11 cellular contexts compared by ENCODE assay signal in genomic region chr17:76524598-76525512, GRCh38. TPM values are rescaled to one million over a fixed set of nuclear protein-coding genes. Genes with fewer than 3 reads are reported as not detected.
DNase-seq lines count a peak whose midpoint lies in the region; ATAC-seq and TF ChIP-seq lines count a peak whose summit lies in the region.
"Had no signal": no experiment of that assay in that cellular context is flagged by ENCODE, and none has a peak within 500 bp of the region (broad histone marks: within the 10 kb centered on the region; RNA-seq: fewer than 3 reads in every experiment).

No MANE protein-coding gene starts in this region.

- ATAC-seq in RWPE2 (ENCODE audit: low read depth) (peak; percentile 37), GM18909 (IDR thresholded peaks at IDR 0.05; ENCODE audit: poor library complexity, unreplicated experiment) (no peak), HG02938 (IDR thresholded peaks at IDR 0.05; ENCODE audit: unreplicated experiment) (no peak), HG03469 (IDR thresholded peaks at IDR 0.05; ENCODE audit: unreplicated experiment) (no peak)

- H3K4me1 ChIP-seq in RWPE2 (ENCODE audit: insufficient read depth, poor library complexity, severe bottlenecking): peaks cover 36% of the 10 kb centered on the region
- H3K4me1 ChIP-seq in neuronal stem cell (ENCODE audit: control insufficient read depth in 2 of 2, insufficient read depth in 1 of 2, low read depth in 1 of 2, low read length in 2 of 2): peaks cover 16 to 18% of the 10 kb centered on the region in 2 donors

- no peak overlapping the region for H2BK15ac ChIP-seq in neuronal stem cell (ENCODE audit: low read length)

- peak overlapping the region; percentile 68 for H3K23ac ChIP-seq in neuronal stem cell (ENCODE audit: low read depth, low read length, poor library complexity)

- peak overlapping the region; percentile 47 for H3K27ac ChIP-seq in RWPE2 (ENCODE audit: poor library complexity, severe bottlenecking)
- H3K27ac ChIP-seq in neuronal stem cell (replicated peaks; ENCODE audit: low read length): no peak overlapping the region

- no peak overlapping the region for H3K27ac Mint-ChIP-seq in glutamatergic neuron (ENCODE audit: unreplicated experiment)

- H2BK5ac ChIP-seq in neuronal stem cell (ENCODE audit: low read length): no peak overlapping the region

- peak overlapping the region; percentile 65 for H2AK5ac ChIP-seq in neuronal stem cell (ENCODE audit: low read depth, low read length)

- H3K36me3 ChIP-seq in RWPE2 (ENCODE audit: low read depth) (no peaks in the 10 kb centered on the region), neuronal stem cell (replicated peaks in 1 of 2; ENCODE audit: control insufficient read depth in 2 of 2, insufficient read depth in 2 of 2, low read length in 2 of 2) (no peaks in the 10 kb centered on the region)

- peaks cover 7% of the 10 kb centered on the region for H3K4me1 Mint-ChIP-seq in glutamatergic neuron (ENCODE audit: low read depth, unreplicated experiment)

- H3K4me3 ChIP-seq in RWPE2 (ENCODE audit: severe bottlenecking) (no peak overlapping the region), neuronal stem cell (ENCODE audit: low read length in 2 of 2) (no peak overlapping the region)

- H4K8ac ChIP-seq in neuronal stem cell (ENCODE audit: low read depth, low read length): no peak overlapping the region

- H3K27me3 ChIP-seq in RWPE2 (ENCODE audit: insufficient read depth, poor library complexity, severe bottlenecking) (no peaks in the 10 kb centered on the region), neuronal stem cell (ENCODE audit: control insufficient read depth in 3 of 3, insufficient read depth in 3 of 3, low read depth in 1 of 3, low read length in 3 of 3) (peaks cover 0 to 39% (median 2%) of the 10 kb centered on the region in 3 experiments)

- no peak overlapping the region for H2BK120ac ChIP-seq in neuronal stem cell (ENCODE audit: low read depth, low read length)

- DNase-seq in AG08396 (ENCODE audit: low spot score) (peak; percentile 73), RWPE2 (ENCODE audit: low spot score) (no peak), glutamatergic neuron (no peak), neuronal stem cell (ENCODE audit: low spot score) (no peak), OCI-M2 (lab: John Stamatoyannopoulos, UW; ENCODE audit: unreplicated experiment) (no peak)
- DNase-seq: activated effector memory CD4-positive, alpha-beta T cell treated with Interleukin-2 at 50 U/mL for 16 hours; MV-4-11 had no signal

- H3K4me3 Mint-ChIP-seq in glutamatergic neuron (ENCODE audit: unreplicated experiment): peak overlapping the region; percentile 52

- H3K4ac ChIP-seq in neuronal stem cell (ENCODE audit: low read length): no peak overlapping the region

- H3K9me3 Mint-ChIP-seq in glutamatergic neuron (ENCODE audit: unreplicated experiment): no peaks in the 10 kb centered on the region

- H4K91ac ChIP-seq in neuronal stem cell (ENCODE audit: low read depth, low read length, poor library complexity): no peak overlapping the region

- H3K36me3 Mint-ChIP-seq in glutamatergic neuron (ENCODE audit: unreplicated experiment): no peaks in the 10 kb centered on the region

- peaks cover 1% of the 10 kb centered on the region for H3K79me1 ChIP-seq in neuronal stem cell (ENCODE audit: low read depth, low read length)

- TF ChIP-seq CTCF in RWPE2 (IDR thresholded peaks at IDR 0.05; ENCODE audit: poor library complexity, severe bottlenecking) (no peak), glutamatergic neuron (IDR thresholded peaks at IDR 0.05; ENCODE audit: partially characterized antibody, unreplicated experiment) (no peak)

- peak overlapping the region; percentile 8 for H3K14ac ChIP-seq in neuronal stem cell (ENCODE audit: low read length)

- H3K18ac ChIP-seq in neuronal stem cell (ENCODE audit: low read length): peak overlapping the region; percentile 80

- H2BK12ac ChIP-seq in neuronal stem cell (ENCODE audit: low read length): peak overlapping the region; percentile 41

- H3K4me2 ChIP-seq in neuronal stem cell (ENCODE audit: insufficient read depth, low read length, poor library complexity, severe bottlenecking): no peak overlapping the region

- peaks cover 8% of the 10 kb centered on the region for H3K27me3 Mint-ChIP-seq in glutamatergic neuron (ENCODE audit: unreplicated experiment)

- no CpG with 5 or more reads among the region's 25 CpGs for WGBS in neuronal stem cell (ENCODE audit: extremely low coverage in 2 of 2, insufficient read length in 2 of 2, insufficient replicate concordance in 1 of 2), 2 donors

- H2AFZ ChIP-seq in neuronal stem cell (ENCODE audit: low read length): peak overlapping the region; percentile 49

- no peaks in the 10 kb centered on the region for H3K9me3 ChIP-seq in RWPE2 (ENCODE audit: severe bottlenecking)
- no peaks in the 10 kb centered on the region for H3K9me3 ChIP-seq in neuronal stem cell (replicated peaks in 1 of 2; ENCODE audit: control insufficient read depth in 2 of 2, insufficient read depth in 1 of 2, low read depth in 1 of 2, low read length in 2 of 2)

- H3K9ac ChIP-seq in neuronal stem cell (ENCODE audit: low read depth, low read length, poor library complexity): peak overlapping the region; percentile 78

RNA-seq across cellular contexts. Expression of gene CYGB, which starts 12.7 kb away (rescaled TPM):
- 20.4 TPM for total RNA-seq in glutamatergic neuron (ENCODE audit: unreplicated experiment)
- 0.98 TPM for polyA plus RNA-seq in neuronal stem cell (2013, experiment 1 of 2)
- polyA plus RNA-seq in neuronal stem cell (2013, experiment 2 of 2): 0.96 TPM

RNA-seq across cellular contexts. Expression of gene PRCD, which starts 15.0 kb away (rescaled TPM):
- 1.4 TPM for total RNA-seq in glutamatergic neuron (ENCODE audit: unreplicated experiment)
- polyA plus RNA-seq in neuronal stem cell (2013, experiment 1 of 2): 1.4 TPM
- polyA plus RNA-seq in neuronal stem cell (2013, experiment 2 of 2): 1.2 TPM

RNA-seq across cellular contexts. Expression of gene RHBDF2, which starts 23.6 kb away (rescaled TPM):
- 1.9 TPM for total RNA-seq in glutamatergic neuron (ENCODE audit: unreplicated experiment)
- polyA plus RNA-seq in neuronal stem cell (2013, experiment 1 of 2): 2.4 TPM
- polyA plus RNA-seq in neuronal stem cell (2013, experiment 2 of 2): 2.3 TPM

RNA-seq across cellular contexts. Expression of gene AANAT, which starts 57.5 kb away (rescaled TPM):
- 0.39 TPM for total RNA-seq in glutamatergic neuron (ENCODE audit: unreplicated experiment)
- polyA plus RNA-seq in neuronal stem cell (2013, experiment 1 of 2): 0.13 TPM
- polyA plus RNA-seq in neuronal stem cell (2013, experiment 2 of 2): not detected
- polyA plus RNA-seq: BJ had no signal
